Comparison of ENCODE assay signal across 8 cellular contexts in the genomic region with DNA sequence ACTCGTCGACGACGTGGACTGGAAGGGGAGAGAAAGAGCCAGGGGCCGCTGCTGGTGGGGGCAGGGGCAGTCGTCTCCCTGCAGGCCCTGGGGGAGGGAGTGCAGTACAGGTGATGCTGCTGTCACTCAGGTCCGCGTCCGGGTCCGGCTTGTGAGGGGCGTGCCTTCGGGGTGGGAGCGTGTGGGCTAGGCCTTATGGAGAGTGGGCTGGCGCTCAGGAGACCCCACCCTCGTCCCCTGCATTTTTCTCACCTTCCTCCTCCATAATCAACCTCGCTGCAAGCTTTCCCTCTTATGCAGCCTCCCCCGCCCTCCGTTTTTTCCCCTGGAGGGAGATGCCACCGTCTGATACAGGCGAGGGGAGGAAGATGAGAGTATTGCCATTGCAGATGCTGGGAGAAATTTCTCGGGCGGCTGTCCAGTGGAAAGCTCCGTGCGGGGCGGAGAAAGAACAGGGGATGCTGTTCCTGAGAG. TPM values are rescaled to one million over a fixed set of nuclear protein-coding genes. Genes with fewer than 3 reads are reported as not detected.
DNase-seq lines count a peak whose midpoint lies in the region; ATAC-seq and TF ChIP-seq lines count a peak whose summit lies in the region.

No MANE protein-coding gene starts in this region.

- H3K4me3 ChIP-seq in AG04450 (ENCODE audit: low read depth, low read length) (peak overlapping the region; percentile 97), dorsolateral prefrontal cortex (peak overlapping the region; percentile 56 to 100 (median 97))

- no peaks in the 10 kb centered on the region for H3K27me3 ChIP-seq in AG04450 (ENCODE audit: control insufficient read depth, insufficient read depth, low read length)
- no peaks in the 10 kb centered on the region for H3K27me3 ChIP-seq in dorsolateral prefrontal cortex

- H3K27ac ChIP-seq in AG04450 (ENCODE audit: low read depth, low read length) (peak overlapping the region; percentile 21), dorsolateral prefrontal cortex (peak overlapping the region in 58 of 59 donors; percentile 29 to 97 (median 91))

- intact Hi-C loops in dorsolateral prefrontal cortex (cut with DNase I): loop anchor here in 1 of 2 donors (10.0 kb wide), 1 partner anchor 65 kb away; no protein-coding TSS in a partner anchor

- CTCF ChIA-PET in AG04450 (lab: Charles Lee): no interaction called here

- TF ChIP-seq CTCF in AG04450 (IDR thresholded peaks at IDR 0.05; ENCODE audit: low read depth, low read length) (no peak), dorsolateral prefrontal cortex (IDR thresholded peaks at IDR 0.05 in 54 of 56, conservative IDR thresholded peaks at IDR 0.05 in 2 of 56; ENCODE audit: low read depth in 1 of 56, partially characterized antibody in 56 of 56) (no peak)

- POLR2A ChIA-PET in AG04450 (lab: Yijun Ruan, JAX): interaction anchor here (0.6 kb wide), 1 partner anchor 19 kb away, joined by 6 read pairs; no protein-coding TSS in a partner anchor

- ATAC-seq in GM18870 (IDR thresholded peaks at IDR 0.05; ENCODE audit: unreplicated experiment): peak; percentile 29
- ATAC-seq in HG03135 (IDR thresholded peaks at IDR 0.05; ENCODE audit: unreplicated experiment): peak; percentile 39

- peaks cover 3% of the 10 kb centered on the region; the same call in 1 of the 2 replicates for H3K9me3 ChIP-seq in AG04450 (ENCODE audit: control insufficient read depth, insufficient read depth, low read length)

- DNase-seq in AG04450 (ENCODE audit: low read depth, low spot score) (no peak), NCI-H446 treated with DMSO at 0.1 percent for 48 hours (lab: John Stamatoyannopoulos, UW) (peak; percentile 38), dorsolateral prefrontal cortex (peak in 9 of 10 donors; percentile 26 to 69 (median 49)), medulla oblongata (ENCODE audit: extremely low spot score) (peak; percentile 24)
- peak; percentile 21 to 49 for DNase-seq in activated CD4-positive, alpha-beta T cell treated with anti-CD3 and anti-CD28 coated beads, Interleukin-2, amount 50 U/mL, for 24 hours (ENCODE audit: low read depth in 1 of 2, low spot score in 1 of 2)
- DNase-seq in stimulated activated CD8-positive, alpha-beta memory T cell treated with anti-CD3 and anti-CD28 coated beads, Interleukin-15, amount 100 ng/mL, for 4 hours (ENCODE audit: low read depth in 2 of 2): peak; percentile 21 to 26

RNA-seq across cellular contexts. Expression of a gene that starts 0.6 kb away (rescaled TPM):
- polyA plus RNA-seq in AG04450 (2011; rRNA removed): 77.5 and 96.2 TPM in 2 replicates
- 35.4 and 44.5 TPM in 2 replicates for polyA minus RNA-seq in AG04450 (2011; rRNA and poly(A)+ RNA removed)
- total RNA-seq in dorsolateral prefrontal cortex: 100 to 1,000 TPM in 116 of 120 experiments, 10 to 100 TPM in 4; 58.9 to 288 (median 217) TPM

RNA-seq across cellular contexts. Expression of a gene that starts 3.8 kb away (rescaled TPM):
- 25.6 and 27.9 TPM in 2 replicates for polyA plus RNA-seq in AG04450 (2011; rRNA removed)
- 43.2 and 61.6 TPM in 2 replicates for polyA minus RNA-seq in AG04450 (2011; rRNA and poly(A)+ RNA removed)
- total RNA-seq in dorsolateral prefrontal cortex: 10 to 100 TPM; 12.9 to 41.8 (median 23.7) TPM

RNA-seq across cellular contexts. Expression of a gene that starts 32.3 kb away (rescaled TPM):
- 13.1 and 17.6 TPM in 2 replicates for polyA plus RNA-seq in AG04450 (2011; rRNA removed)
- 28.0 and 33.8 TPM in 2 replicates for polyA minus RNA-seq in AG04450 (2011; rRNA and poly(A)+ RNA removed)
- total RNA-seq in dorsolateral prefrontal cortex: 10 to 100 TPM; 26.8 to 50.8 (median 36.9) TPM
